23 cellular contexts compared by ENCODE assay signal in the genomic region with DNA sequence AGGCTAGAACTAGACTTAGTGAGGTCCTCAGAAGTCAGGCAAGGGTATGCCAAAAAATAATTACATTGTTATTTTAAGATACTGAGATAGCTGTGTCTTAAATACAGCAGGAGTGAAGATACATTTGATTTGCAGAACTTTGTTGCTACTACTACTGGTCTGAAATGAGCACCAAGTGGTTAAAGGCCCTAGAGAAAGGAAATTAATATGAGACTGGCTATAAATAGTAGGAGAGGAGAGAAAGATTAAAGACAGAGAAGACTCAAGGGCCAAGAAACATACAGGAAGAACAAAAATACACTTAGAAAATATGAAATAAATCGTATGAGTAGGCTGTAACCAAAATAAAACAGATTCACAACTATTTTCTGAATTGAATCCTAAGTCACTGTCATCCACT.
"Had no signal": no experiment of that assay in that cellular context is flagged by ENCODE, and none has a peak within 500 bp of the region (broad histone marks: within the 10 kb centered on the region; RNA-seq: fewer than 3 reads in every experiment).

No MANE protein-coding gene starts in this region.

- H3K27ac Mint-ChIP-seq: activated naive CD4-positive, alpha-beta T cell treated with anti-CD3 and anti-CD28 coated beads for 36 hours; activated T-cell treated with anti-CD3 and anti-CD28 coated beads, Interleukin-2, amount 50 U/mL, for 72 hours; dendritic cell treated with granulocyte-macrophage colony-stimulating factor and Interleukin-4, amounts not matched to agents 40 ng/mL and 50 ng/mL, for 4 days had no signal

- H3K9me3 Mint-ChIP-seq: activated naive CD4-positive, alpha-beta T cell treated with anti-CD3 and anti-CD28 coated beads for 36 hours; activated T-cell treated with anti-CD3 and anti-CD28 coated beads, Interleukin-2, amount 50 U/mL, for 72 hours; dendritic cell treated with granulocyte-macrophage colony-stimulating factor and Interleukin-4, amounts not matched to agents 40 ng/mL and 50 ng/mL, for 4 days; naive thymus-derived CD8-positive, alpha-beta T cell had no signal

- H3K4me3 ChIP-seq: body of pancreas, heart left ventricle, lower lobe of right lung, ovary, stomach, suprapubic skin, tibial nerve had no signal

- H3K36me3 ChIP-seq: ovary had no signal

- ATAC-seq: activated CD4-positive, CD25-positive, alpha-beta regulatory T cell treated with anti-CD3 and anti-CD28 coated beads, Interleukin-2, amount 50 U/mL, for 24 hours; activated T-cell treated with anti-CD3 and anti-CD28 coated beads, Interleukin-2, amount 50 U/mL, for 72 hours; body of pancreas; heart left ventricle; left lobe of liver; lower lobe of right lung; naive thymus-derived CD8-positive, alpha-beta T cell; right cardiac atrium had no signal

- H3K27me3 Mint-ChIP-seq: dendritic cell treated with granulocyte-macrophage colony-stimulating factor and Interleukin-4, amounts not matched to agents 40 ng/mL and 50 ng/mL, for 4 days; naive thymus-derived CD8-positive, alpha-beta T cell had no signal

- H3K4me3 Mint-ChIP-seq: activated naive CD4-positive, alpha-beta T cell treated with anti-CD3 and anti-CD28 coated beads for 36 hours; activated T-cell treated with anti-CD3 and anti-CD28 coated beads, Interleukin-2, amount 50 U/mL, for 72 hours; dendritic cell treated with granulocyte-macrophage colony-stimulating factor and Interleukin-4, amounts not matched to agents 40 ng/mL and 50 ng/mL, for 4 days; naive thymus-derived CD8-positive, alpha-beta T cell had no signal

- DNase-seq: activated CD4-positive, alpha-beta T cell treated with anti-CD3 and anti-CD28 coated beads, Interleukin-2, amount 50 U/mL, for 1 hour; activated CD8-positive, alpha-beta memory T cell treated with anti-CD3 and anti-CD28 coated beads for 24 hours; activated CD8-positive, alpha-beta memory T cell treated with anti-CD3 and anti-CD28 coated beads, Interleukin-2, amount 50 U/mL, for 48 hours; activated effector memory CD4-positive, alpha-beta T cell treated with Interleukin-2 at 50 U/mL for 16 hours; activated naive CD4-positive, alpha-beta T cell treated with anti-CD3 and anti-CD28 coated beads for 36 hours; activated T-cell treated with anti-CD3 and anti-CD28 coated beads, Interleukin-2, amount 50 U/mL, for 72 hours; anterior cingulate cortex; body of pancreas; effector CD4-positive, alpha-beta T cell; heart left ventricle; kidney; lower lobe of right lung; naive thymus-derived CD8-positive, alpha-beta T cell; ovary; right cardiac atrium; stimulated activated CD4-positive, alpha-beta T cell treated with anti-CD3 and anti-CD28 coated beads, Interleukin-12 subunit alpha, Interleukin-12 subunit beta, amount 100 ng/mL, for 4 hours; stomach had no signal

- H3K4me1 ChIP-seq: body of pancreas, suprapubic skin had no signal

- H3K27me3 ChIP-seq: body of pancreas, heart left ventricle, ovary, stomach, suprapubic skin, tibial nerve had no signal

- H3K9me3 ChIP-seq: body of pancreas, heart left ventricle, lower lobe of right lung, ovary, stomach, suprapubic skin, tibial nerve had no signal

- H3K27ac ChIP-seq: body of pancreas, heart left ventricle, lower lobe of right lung, ovary, stomach, suprapubic skin, tibial nerve, VCaP had no signal
